ENCODE assay signal across 8 cellular contexts in genomic region chr7:124764071-124764846, GRCh38. TPM values are rescaled to one million over a fixed set of nuclear protein-coding genes. Genes with fewer than 3 reads are reported as not detected.
A peak's percentile ranks its signal among the peaks of the same experiment; 100 is the strongest.
DNase-seq lines count a peak whose midpoint lies in the region; ATAC-seq and TF ChIP-seq lines count a peak whose summit lies in the region.

No MANE protein-coding gene starts in this region.

- H3K4me1 ChIP-seq in colonic mucosa (no peaks in the 10 kb centered on the region), mucosa of rectum (ENCODE audit: control insufficient read depth in 2 of 2, insufficient read depth in 2 of 2, low read length in 2 of 2) (peaks cover 11 to 15% of the 10 kb centered on the region in 2 donors), uterus (no peaks in the 10 kb centered on the region)

- TF ChIP-seq CTCF in colonic mucosa (IDR thresholded peaks at IDR 0.05) = no peak
- TF ChIP-seq CTCF in uterus (IDR thresholded peaks at IDR 0.05) = no peak

- H3K27ac ChIP-seq in colonic mucosa (no peak overlapping the region), mucosa of rectum (ENCODE audit: low read depth in 2 of 2, low read length in 2 of 2) (no peak overlapping the region), uterus (no peak overlapping the region)

- peaks cover 8% of the 10 kb centered on the region for H3K27me3 ChIP-seq in colonic mucosa
- H3K27me3 ChIP-seq in mucosa of rectum (ENCODE audit: control insufficient read depth in 2 of 2, insufficient read depth in 2 of 2, low read length in 2 of 2) = peaks cover 12 to 18% of the 10 kb centered on the region in 2 donors
- no peaks in the 10 kb centered on the region for H3K27me3 ChIP-seq in uterus

- H3K9ac ChIP-seq in colonic mucosa (ENCODE audit: low read depth in 2 of 2, low read length in 2 of 2) (peak overlapping the region in 1 of 2 donors; percentile 12), mucosa of rectum (ENCODE audit: low read depth in 1 of 2, low read length in 2 of 2) (peak overlapping the region in 1 of 2 donors; percentile 26)

- intact Hi-C loops in Right ventricle myocardium inferior (cut with DNase I) = no loop called here
- intact Hi-C loops in left ventricle myocardium superior (cut with micrococcal nuclease) = no loop called here
- intact Hi-C loops in colonic mucosa (cut with DNase I) = no loop called here
- intact Hi-C loops in uterus (cut with DNase I; ENCODE audit: low total_unique reads) = no loop called here

- H3K9me3 ChIP-seq in colonic mucosa = no peaks in the 10 kb centered on the region
- no peaks in the 10 kb centered on the region for H3K9me3 ChIP-seq in mucosa of rectum (ENCODE audit: control insufficient read depth in 2 of 2, low read length in 2 of 2)
- no peaks in the 10 kb centered on the region for H3K9me3 ChIP-seq in uterus

- H3K36me3 ChIP-seq in colonic mucosa (no peaks in the 10 kb centered on the region), mucosa of rectum (ENCODE audit: control insufficient read depth in 2 of 2, insufficient read depth in 2 of 2, low read length in 2 of 2) (no peaks in the 10 kb centered on the region), uterus (no peaks in the 10 kb centered on the region)

- TF ChIP-seq POLR2A in uterus (IDR thresholded peaks at IDR 0.05) = no peak

- H3K4me3 ChIP-seq in colonic mucosa = peak overlapping the region; percentile 44
- peak overlapping the region; percentile 72 to 78 for H3K4me3 ChIP-seq in mucosa of rectum (ENCODE audit: low read length in 2 of 2)
- peak overlapping the region; percentile 43 to 46 for H3K4me3 ChIP-seq in uterus

- ATAC-seq in Right ventricle myocardium inferior = no peak
- no peak for ATAC-seq in left ventricle myocardium superior

- DNase-seq in Right ventricle myocardium inferior (ENCODE audit: missing footprints) (peak; percentile 48), left ventricle myocardium superior (no peak), colonic mucosa (no peak), uterus (no peak), NCI-H748 treated with DMSO at 0.1 percent for 48 hours (lab: John Stamatoyannopoulos, UW) (no peak), cortex of kidney (lab: John Stamatoyannopoulos, UW) (no peak), SIG-M5 (lab: John Stamatoyannopoulos, UW) (no peak)

RNA-seq across cellular contexts. Expression of gene GPR37, which starts 1.3 kb away (rescaled TPM):
- total RNA-seq in Right ventricle myocardium inferior (not detected), left ventricle myocardium superior (not detected), colonic mucosa (1 to 10 TPM in 1 of 2 donors, under 1 TPM in 1; 0.64 to 1.5 TPM), uterus (10 to 100 TPM in 1 of 4 donors, under 1 TPM in 3; 0.51 to 11.0 (median 0.64) TPM)
